Comparison of ENCODE assay signal across 1 cellular context in genomic region chr7:2824678-2825461, GRCh38.
A peak's percentile ranks its signal among the peaks of the same experiment; 100 is the strongest.
TF ChIP-seq lines count a peak whose summit lies in the region.

No MANE protein-coding gene starts in this region.

TF ChIP-seq in WTC11, 78 proteins besides CTCF, POLR2A, EP300 and RAD21 (continued from another document):
- no peak for TF ChIP-seq FOXJ3 (CRISPR knock-in tag; IDR thresholded peaks at IDR 0.05; ENCODE audit: borderline replicate concordance)
- TF ChIP-seq ZNF396 (CRISPR knock-in tag; IDR thresholded peaks at IDR 0.05; ENCODE audit: borderline replicate concordance): no peak
- no peak for TF ChIP-seq IRF2 (CRISPR knock-in tag; IDR thresholded peaks at IDR 0.05; ENCODE audit: borderline replicate concordance, low read depth)
- no peak for TF ChIP-seq JAZF1 (CRISPR knock-in tag; IDR thresholded peaks at IDR 0.05)
- TF ChIP-seq ZNF232 (CRISPR knock-in tag; IDR thresholded peaks at IDR 0.05): peak; percentile 73; the same call in 1 of the 2 replicates
- no peak for TF ChIP-seq CDX4 (CRISPR knock-in tag; IDR thresholded peaks at IDR 0.05; ENCODE audit: borderline replicate concordance)
- TF ChIP-seq STAT6 (CRISPR knock-in tag; conservative IDR thresholded peaks at IDR 0.05; ENCODE audit: low read depth): no peak
- no peak for TF ChIP-seq ZNF263 (CRISPR knock-in tag; IDR thresholded peaks at IDR 0.05; ENCODE audit: low read depth)
- no peak for TF ChIP-seq E2F1 (CRISPR knock-in tag; IDR thresholded peaks at IDR 0.05)
- TF ChIP-seq HMGXB4 (CRISPR knock-in tag; IDR thresholded peaks at IDR 0.05): no peak
- no peak for TF ChIP-seq TEAD4 (CRISPR knock-in tag; IDR thresholded peaks at IDR 0.05)
- 0 out of 2 replicates have a peak, but pooled peaks have one; percentile 61 for TF ChIP-seq ARID4B (CRISPR knock-in tag; IDR thresholded peaks at IDR 0.05; ENCODE audit: borderline replicate concordance)
- TF ChIP-seq AFF4 (CRISPR knock-in tag; IDR thresholded peaks at IDR 0.05; ENCODE audit: borderline replicate concordance): no peak; the same call in 1 of the 2 replicates
- no peak for TF ChIP-seq JUN (CRISPR knock-in tag; IDR thresholded peaks at IDR 0.05)
- no peak for TF ChIP-seq FOXP4 (CRISPR knock-in tag; IDR thresholded peaks at IDR 0.05)
- TF ChIP-seq SMAD3 (CRISPR knock-in tag; IDR thresholded peaks at IDR 0.05; ENCODE audit: borderline replicate concordance): no peak
- no peak for TF ChIP-seq ATF3 (CRISPR knock-in tag; conservative IDR thresholded peaks at IDR 0.05)
- no peak for TF ChIP-seq KAT7 (CRISPR knock-in tag; IDR thresholded peaks at IDR 0.05; ENCODE audit: borderline replicate concordance)
- no peak for TF ChIP-seq PREB (CRISPR knock-in tag; IDR thresholded peaks at IDR 0.05; ENCODE audit: borderline replicate concordance)
TF ChIP-seq in WTC11: peak in this region for 9.
